8 cellular contexts compared by ENCODE assay signal in genomic region chr2:74653589-74653984, GRCh38. TPM values are rescaled to one million over a fixed set of nuclear protein-coding genes. Genes with fewer than 3 reads are reported as not detected.
DNase-seq lines count a peak whose midpoint lies in the region; ATAC-seq, FAIRE-seq and TF ChIP-seq lines count a peak whose summit lies in the region.

No MANE protein-coding gene starts in this region.

- H3K9me3 ChIP-seq in small intestine (ENCODE audit: control insufficient read depth, low read depth) (no peaks in the 10 kb centered on the region), thyroid gland (no peaks in the 10 kb centered on the region)

- POLR2A ChIA-PET in T-cell (lab: Charles Lee) = interaction anchor here in 1 of 2 donors (0.6 kb wide), 1 partner anchor 15 kb away, joined by 5 read pairs; no protein-coding TSS in a partner anchor

- TF ChIP-seq CTCF in thyroid gland (IDR thresholded peaks at IDR 0.05) = no peak

- no peak for TF ChIP-seq POLR2A in thyroid gland (IDR thresholded peaks at IDR 0.05)

- H3K27ac Mint-ChIP-seq in T-cell = peak overlapping the region; percentile 41 to 81

- H3K4me1 ChIP-seq in small intestine (ENCODE audit: control insufficient read depth in 2 of 2, insufficient read depth in 1 of 2, low read depth in 1 of 2, low read length in 1 of 2) = peaks cover 0 to 2% of the 10 kb centered on the region in 2 donors
- H3K4me1 ChIP-seq in thyroid gland = peaks cover 0 to 4% of the 10 kb centered on the region in 2 donors

- ATAC-seq in GM18861 (IDR thresholded peaks at IDR 0.05; ENCODE audit: unreplicated experiment) (peak; percentile 11), HG02642 (IDR thresholded peaks at IDR 0.05; ENCODE audit: poor library complexity, unreplicated experiment) (peak; percentile 24), T-cell (replicated peaks in 1 of 4) (peak; percentile 37 to 45 (median 39)), left cardiac atrium (peak; percentile 6 to 17)

- peak overlapping the region; percentile 87 to 89 (median 88) for H3K4me3 Mint-ChIP-seq in T-cell

- H3K27me3 Mint-ChIP-seq in T-cell = peaks cover 10% of the 10 kb centered on the region in 2 donors

- CTCF ChIA-PET in T-cell (lab: Charles Lee) = interaction anchor here in 1 of 2 donors (0.7 to 0.8 kb wide), 2 partner anchors 67 to 205 kb away, joined by 3 read pairs; no protein-coding TSS in a partner anchor

- H3K27me3 ChIP-seq in small intestine (ENCODE audit: control insufficient read depth in 2 of 2, insufficient read depth in 2 of 2, low read length in 2 of 2) (peaks cover 0 to 2% of the 10 kb centered on the region in 2 donors), thyroid gland (no peaks in the 10 kb centered on the region)

- H3K36me3 ChIP-seq in small intestine (ENCODE audit: control insufficient read depth in 2 of 2, insufficient read depth in 2 of 2, low read length in 2 of 2) (no peaks in the 10 kb centered on the region), thyroid gland (no peaks in the 10 kb centered on the region)

- H3K4me1 Mint-ChIP-seq in T-cell = peaks cover 22 to 23% (median 23%) of the 10 kb centered on the region in 3 donors

- peaks cover 17% of the 10 kb centered on the region for H3K36me3 Mint-ChIP-seq in T-cell

- no peak overlapping the region for H3K27ac ChIP-seq in small intestine (ENCODE audit: low read depth in 1 of 2, low read length in 1 of 2)
- no peak overlapping the region for H3K27ac ChIP-seq in thyroid gland

- intact Hi-C loops in left cardiac atrium (cut with DNase I) = no loop called here
- intact Hi-C loops in thyroid gland (cut with DNase I) = no loop called here

- DNase-seq in T-cell (peak in 3 of 34 experiments; percentile 15 to 20 (median 15)), left cardiac atrium (no peak), small intestine (no peak), dermis blood vessel endothelial cell (no peak), thyroid gland (no peak), DMS79 treated with DMSO at 0.1 percent for 48 hours (lab: John Stamatoyannopoulos, UW) (no peak)

- WGBS in small intestine, 3 donors = 4 to 8% (median 6%) methylated on average over 15 of the region's 15 CpGs
- WGBS in thyroid gland, 2 donors = 10% methylated on average over 15 of the region's 15 CpGs

- peaks cover 0 to 2% (median 0%) of the 10 kb centered on the region in 3 donors for H3K9me3 Mint-ChIP-seq in T-cell

- H3K4me3 ChIP-seq in small intestine (ENCODE audit: low read depth in 1 of 2, low read length in 2 of 2) = peak overlapping the region; percentile 13 to 58
- peak overlapping the region in 1 of 3 donors; percentile 44 for H3K4me3 ChIP-seq in thyroid gland (replicated peaks in 1 of 3)

- FAIRE-seq in small intestine (lab: Jason Lieb, UNC) = no peak

RNA-seq across cellular contexts. Expression of gene SEMA4F, which starts 0.5 kb away (rescaled TPM):
- 10 to 100 TPM; 12.2 to 24.9 (median 18.6) TPM for total RNA-seq in T-cell
- total RNA-seq in left cardiac atrium = 1 to 10 TPM; 3.4 to 6.1 TPM
- 1 to 10 TPM in 1 of 3 donors, under 1 TPM in 1, not detected in 1; 0.27 to 2.4 TPM for polyA plus RNA-seq in small intestine
- total RNA-seq in dermis blood vessel endothelial cell = 4.4 and 5.0 TPM in 2 replicates
- total RNA-seq in thyroid gland = 1 to 10 TPM; 4.3 to 7.2 (median 6.1) TPM

RNA-seq across cellular contexts. Expression of gene M1AP, which starts 5.5 kb away (rescaled TPM):
- not detected for total RNA-seq in T-cell
- total RNA-seq in left cardiac atrium = under 1 TPM; 0.44 to 0.65 TPM
- under 1 TPM in 1 of 3 donors, not detected in 2; 0.13 TPM for polyA plus RNA-seq in small intestine
- total RNA-seq in dermis blood vessel endothelial cell = not detected in 2 replicates
- total RNA-seq in thyroid gland = 1 to 10 TPM in 3 of 4 donors, under 1 TPM in 1; 0.81 to 2.6 (median 1.8) TPM
